14 cellular contexts compared by ENCODE assay signal in genomic region chr7:6228363-6228762, GRCh38. TPM values are rescaled to one million over a fixed set of nuclear protein-coding genes. Genes with fewer than 3 reads are reported as not detected.
DNase-seq lines count a peak whose midpoint lies in the region; ATAC-seq, FAIRE-seq and TF ChIP-seq lines count a peak whose summit lies in the region.
"Had no signal": no experiment of that assay in that cellular context is flagged by ENCODE, and none has a peak within 500 bp of the region (broad histone marks: within the 10 kb centered on the region; RNA-seq: fewer than 3 reads in every experiment).

No MANE protein-coding gene starts in this region.

- peaks cover 42% of the 10 kb centered on the region for H3K79me2 ChIP-seq in K562 (ENCODE audit: control insufficient read depth, insufficient read depth, low read length)

- no peak for TF ChIP-seq EP300 in K562 (IDR thresholded peaks at IDR 0.05; ENCODE audit: low read length)

- H4K20me1 ChIP-seq in K562 (replicated peaks; ENCODE audit: control insufficient read depth, insufficient read depth, low read length) = peaks cover 25% of the 10 kb centered on the region; the same call in 1 of the 2 replicates

- peak; percentile 75 for ATAC-seq in K562
- ATAC-seq in HG03439 (IDR thresholded peaks at IDR 0.05; ENCODE audit: unreplicated experiment) = no peak

- H3K4me1 ChIP-seq in K562 (replicated peaks in 1 of 2; ENCODE audit: control insufficient read depth in 2 of 2, insufficient read depth in 2 of 2, low read length in 2 of 2) = peaks cover 25 to 39% of the 10 kb centered on the region in 2 experiments
- peaks cover 14% of the 10 kb centered on the region for H3K4me1 ChIP-seq in iPS-18a (ENCODE audit: control insufficient read depth, low read depth, low read length)
- peaks cover 26 to 50% (median 45%) of the 10 kb centered on the region in 3 donors for H3K4me1 ChIP-seq in skeletal muscle tissue (ENCODE audit: control insufficient read depth in 3 of 3, insufficient read depth in 3 of 3, low read length in 3 of 3)

- intact Hi-C loops in K562 (cut with micrococcal nuclease) = loop anchor here (5.0 kb wide), 1 partner anchor 44 kb away; the partner anchor contains the start of gene CYTH3

- TF ChIP-seq CTCF in K562 (IDR thresholded peaks at IDR 0.05 in 2 of 3, conservative IDR thresholded peaks at IDR 0.05 in 1 of 3; ENCODE audit: insufficient read depth in 2 of 3, low read depth in 1 of 3, low read length in 3 of 3) = no peak

- WGBS in K562 (ENCODE audit: insufficient coverage, low coverage, missing lambda C conversion rate) = 1% methylated on average over 4 of the region's 4 CpGs

- H3K9me3 ChIP-seq in K562 (replicated peaks; ENCODE audit: control insufficient read depth, insufficient read depth, low read depth, low read length) (no peaks in the 10 kb centered on the region), iPS-18a (ENCODE audit: control insufficient read depth, low read depth, low read length) (no peaks in the 10 kb centered on the region), skeletal muscle tissue (ENCODE audit: control insufficient read depth in 3 of 3, low read length in 3 of 3) (no peaks in the 10 kb centered on the region)
- H3K9me3 ChIP-seq: pancreas had no signal

- DNase-seq in HCEC 1CT (peak; percentile 52), K562 (ENCODE audit: extremely low read depth in 1 of 4, low spot score in 3 of 4) (peak; percentile 59 to 70 (median 63)), GM19238 (ENCODE audit: insufficient read length, low spot score) (no peak), AG20443 (ENCODE audit: low spot score) (no peak)
- DNase-seq in stimulated activated CD8-positive, alpha-beta memory T cell treated with anti-CD3 and anti-CD28 coated beads, Interleukin-4, amount 100 ng/mL, for 48 hours = no peak
- DNase-seq: activated effector memory CD4-positive, alpha-beta T cell treated with anti-CD3 and anti-CD28 coated beads, Interleukin-2, amount 50 U/mL, for 16 hours; NCI-H187 treated with DMSO at 0.1 percent for 48 hours; pancreas; stimulated activated naive CD4-positive, alpha-beta T cell; T-helper 2 cell had no signal

- in situ Hi-C loops in K562 (cut with MboI) = no loop called here

- H3K27me3 ChIP-seq in K562 (ENCODE audit: control insufficient read depth in 2 of 2, insufficient read depth in 2 of 2, low read length in 2 of 2) (no peaks in the 10 kb centered on the region), iPS-18a (ENCODE audit: control insufficient read depth, insufficient read depth, low read length) (no peaks in the 10 kb centered on the region), skeletal muscle tissue (ENCODE audit: control insufficient read depth in 3 of 3, insufficient read depth in 3 of 3, low read length in 3 of 3) (no peaks in the 10 kb centered on the region)
- H3K27me3 ChIP-seq: pancreas had no signal

- no peak for TF ChIP-seq POLR2A in K562 (conservative IDR thresholded peaks at IDR 0.05)

- H3K9ac ChIP-seq in K562 (ENCODE audit: insufficient read depth in 1 of 2, low read depth in 2 of 2, low read length in 2 of 2) (no peak overlapping the region; a peak in 1 of 4 replicates), iPS-18a (ENCODE audit: low read length) (no peak overlapping the region), skeletal muscle tissue (ENCODE audit: low read depth in 1 of 3, low read length in 3 of 3) (no peak overlapping the region)

- peak overlapping the region; percentile 2; the same call in 1 of the 2 replicates for H3K4me3 ChIP-seq in K562
- peak overlapping the region; percentile 11 for H3K4me3 ChIP-seq in iPS-18a (ENCODE audit: low read length)
- no peak overlapping the region for H3K4me3 ChIP-seq in skeletal muscle tissue (ENCODE audit: low read length in 3 of 3)
- H3K4me3 ChIP-seq: pancreas had no signal

- BruUV-seq in K562 (replicated peaks; lab: Mats Ljungman, UMichigan) = no TSS peak

- TF ChIP-seq RAD21 in K562 (CRISPR knock-in tag; conservative IDR thresholded peaks at IDR 0.05 in 1 of 2, IDR thresholded peaks at IDR 0.05 in 1 of 2) = no peak

- H3K4me2 ChIP-seq in K562 (ENCODE audit: insufficient read depth, low read length) = peak overlapping the region; percentile 44; the same call in 1 of the 2 replicates

- peak; percentile 65 for FAIRE-seq in K562 (lab: Jason Lieb, UNC)
- FAIRE-seq: G401.6, pancreas had no signal

- peak overlapping the region; percentile 51; the same call in 1 of the 3 replicates for H3K27ac ChIP-seq in K562 (ENCODE audit: extremely low read depth, low read depth, low read length)
- H3K27ac ChIP-seq in iPS-18a (ENCODE audit: low read length) = no peak overlapping the region
- H3K27ac ChIP-seq in skeletal muscle tissue (ENCODE audit: low read depth, low read length) = peak overlapping the region; percentile 48
- H3K27ac ChIP-seq: pancreas had no signal

- POLR2A ChIA-PET in K562 (lab: Yijun Ruan, JAX) = no interaction called here

- H3K36me3 ChIP-seq in K562 (ENCODE audit: control insufficient read depth, insufficient read depth, low read length) (no peaks in the 10 kb centered on the region), iPS-18a (ENCODE audit: control insufficient read depth, low read depth, low read length) (no peaks in the 10 kb centered on the region), skeletal muscle tissue (ENCODE audit: control insufficient read depth in 3 of 3, insufficient read depth in 3 of 3, low read length in 3 of 3) (no peaks in the 10 kb centered on the region)
- H3K36me3 ChIP-seq: pancreas had no signal

- no peaks in the 10 kb centered on the region for H3K9me1 ChIP-seq in K562 (ENCODE audit: control insufficient read depth, insufficient read depth, low read length)

- no peak overlapping the region for H2AFZ ChIP-seq in K562 (ENCODE audit: low read depth, low read length)

- CTCF ChIA-PET in K562 (lab: Yijun Ruan, JAX; ENCODE audit: low intra/inter-chr PET ratio) = no interaction called here

TF ChIP-seq in K562, 482 proteins besides CTCF, POLR2A, EP300 and RAD21 (continues in another document):
- no peak for TF ChIP-seq SRSF3 (IDR thresholded peaks at IDR 0.05; ENCODE audit: insufficient read depth, low read length)
- TF ChIP-seq CBFA2T3 (IDR thresholded peaks at IDR 0.05) = peak; percentile 56
- TF ChIP-seq EGR1 (conservative IDR thresholded peaks at IDR 0.05) = peak; percentile 54
- no peak for TF ChIP-seq ID3 (CRISPR knock-in tag; IDR thresholded peaks at IDR 0.05)
- TF ChIP-seq ID3 (tag; IDR thresholded peaks at IDR 0.05) = peak; percentile 72; the same call in 1 of the 2 replicates
- peak; percentile 47 for TF ChIP-seq CBFA2T2 (conservative IDR thresholded peaks at IDR 0.05)
- 0 out of 2 replicates have a peak, but pooled peaks have one; percentile 1 for TF ChIP-seq LCOR (CRISPR knock-in tag; IDR thresholded peaks at IDR 0.05)
- no peak for TF ChIP-seq POLR2AphosphoS5 (IDR thresholded peaks at IDR 0.05; ENCODE audit: control insufficient read depth, insufficient read depth, low read depth, low read length)
- peak; percentile 7 for TF ChIP-seq PRDM10 (IDR thresholded peaks at IDR 0.05; ENCODE audit: partially characterized antibody)
- 0 out of 2 replicates have a peak, but pooled peaks have one; percentile 5 for TF ChIP-seq NCOR1 (IDR thresholded peaks at IDR 0.05)

RNA-seq across cellular contexts. Expression of gene CYTH3, which starts 44.1 kb away (rescaled TPM):
- 23.7 and 39.3 TPM in 2 replicates for total RNA-seq in K562 (2011; cell fraction: chromatin; rRNA removed; ENCODE audit: low replicate concordance)
- total RNA-seq in K562 (2011; cell fraction: nucleolus; rRNA removed) = 19.7 and 23.5 TPM in 2 replicates
- 22.3 and 24.9 TPM in 2 replicates for total RNA-seq in K562 (2011; cell fraction: nucleoplasm; rRNA removed)
- total RNA-seq in K562 (2014; rRNA removed) (8.8 and 14.3 TPM in 2 replicates), K562 (2014; rRNA removed; fragmentation: Illumina TruSeq; extraction: Trizol) (7.4 and 8.4 TPM in 2 replicates), K562 (2015; rRNA removed; fragmentation: Illumina TruSeq; extraction: Trizol) (11.5 TPM in 2 replicates), K562 (2021) (14.8 and 15.2 TPM in 2 replicates), skeletal muscle tissue (19.3 TPM)
- polyA plus RNA-seq in K562 (2011; rRNA removed) (11.4 and 16.2 TPM in 2 replicates), K562 (2014; fragmentation: Illumina TruSeq; extraction: Trizol) (12.3 and 13.8 TPM in 2 replicates), K562 (2014; fragmentation: Nextera tagmentation; extraction: Ambion mirVana) (under 1 TPM; 0.25 to 0.42 TPM), K562 (2014; rRNA removed) (13.8 and 17.0 TPM in 2 replicates)
- polyA plus RNA-seq in K562 (2011; cell fraction: cytosol; rRNA removed) = 13.6 and 14.6 TPM in 2 replicates
- polyA plus RNA-seq in K562 (2011; cell fraction: nucleus; rRNA removed) = 43.6 and 45.1 TPM in 2 replicates
- polyA plus RNA-seq in K562 (2012) = 11.3 and 12.8 TPM in 2 replicates
- polyA minus RNA-seq in K562 (2011; rRNA and poly(A)+ RNA removed) = 5.5 and 6.4 TPM in 2 replicates
- 8.1 and 9.3 TPM in 2 replicates for polyA minus RNA-seq in K562 (2011; cell fraction: cytosol; rRNA and poly(A)+ RNA removed)
- polyA minus RNA-seq in K562 (2011; cell fraction: nucleus; rRNA and poly(A)+ RNA removed) = 9.8 and 12.1 TPM in 2 replicates

Comparison
In these comparisons a context has a peak if more than half of its experiments do, and no peak if none do; other contexts are left out.
1. DNase-seq: peak in HCEC 1CT (single experiment) and K562 (4 of 4); none in GM19238 (single experiment), AG20443 (single experiment) and stimulated activated CD8-positive, alpha-beta memory T cell treated with anti-CD3 and anti-CD28 coated beads, Interleukin-4, amount 100 ng/mL, for 48 hours (single experiment).
2. H3K4me3 ChIP-seq: peak in K562 (single experiment) and iPS-18a (single experiment); none in skeletal muscle tissue (0 of 3).